Comparison of ENCODE assay signal across 8 cellular contexts in the genomic region with DNA sequence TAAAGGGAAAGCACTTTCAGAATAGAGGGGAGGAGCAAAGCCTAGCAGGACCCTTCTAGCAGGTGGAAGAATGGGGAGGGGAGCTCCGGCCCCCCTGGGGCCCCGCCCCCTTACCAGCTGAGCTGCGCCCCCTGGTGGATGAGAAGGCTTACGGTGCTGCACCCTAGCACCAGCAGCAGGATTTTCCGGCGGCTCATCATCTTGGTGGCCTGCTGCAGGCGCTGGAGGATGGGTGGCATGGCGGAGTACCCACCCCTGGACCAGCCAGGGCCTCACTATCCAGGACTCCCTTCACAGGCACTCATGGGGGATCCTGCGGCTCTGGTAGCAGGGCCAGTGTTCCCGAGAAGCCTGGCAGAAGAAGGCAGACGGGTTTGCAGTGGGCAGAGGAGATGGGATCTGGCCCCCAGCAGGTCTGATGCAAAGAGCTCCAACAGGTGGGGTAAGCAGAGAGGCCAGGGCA.
DNase-seq lines count a peak whose midpoint lies in the region; ATAC-seq lines count a peak whose summit lies in the region.

No MANE protein-coding gene starts in this region.

- peak; percentile 74 for ATAC-seq in HG03432 (IDR thresholded peaks at IDR 0.05; ENCODE audit: unreplicated experiment)
- ATAC-seq in memory B cell (ENCODE audit: low read depth), result peak; percentile 99
- ATAC-seq in GM21619 (IDR thresholded peaks at IDR 0.05; ENCODE audit: unreplicated experiment), result no peak

- H3K9me3 Mint-ChIP-seq in memory B cell, result no peaks in the 10 kb centered on the region

- DNase-seq in GF-D8 (lab: John Stamatoyannopoulos, UW) (peak; percentile 24), NOMO-1 treated with DMSO at 0.1 percent for 48 hours (lab: John Stamatoyannopoulos, UW; ENCODE audit: unreplicated experiment) (peak; percentile 68), memory B cell (ENCODE audit: low spot score in 2 of 2) (peak; percentile 86 to 87)
- DNase-seq in activated CD8-positive, alpha-beta memory T cell treated with anti-CD3 and anti-CD28 coated beads for 1 hour (ENCODE audit: extremely low read depth in 1 of 2, low read depth in 1 of 2), result peak; percentile 62 to 78
- peak; percentile 88 for DNase-seq in effector CD4-positive, alpha-beta T cell
- peak; percentile 78 for DNase-seq in stimulated activated CD8-positive, alpha-beta memory T cell treated with anti-CD3 and anti-CD28 coated beads, Interleukin-15, amount 100 ng/mL, for 1 hour (ENCODE audit: low read depth)

- no peaks in the 10 kb centered on the region for H3K36me3 Mint-ChIP-seq in memory B cell

- no peak overlapping the region for H3K27ac Mint-ChIP-seq in memory B cell

- H3K4me1 Mint-ChIP-seq in memory B cell, result peaks cover 11% of the 10 kb centered on the region

- peaks cover 3% of the 10 kb centered on the region for H3K27me3 Mint-ChIP-seq in memory B cell

- H3K4me3 Mint-ChIP-seq in memory B cell, result no peak overlapping the region

Comparison
In these comparisons a context has a peak if more than half of its experiments do, and no peak if none do; other contexts are left out.
1. DNase-seq: peak in every context shown above with its lines; median percentile 88 in effector CD4-positive, alpha-beta T cell; 86 in memory B cell; 78 in stimulated activated CD8-positive, alpha-beta memory T cell treated with anti-CD3 and anti-CD28 coated beads, Interleukin-15, amount 100 ng/mL, for 1 hour; 70 in activated CD8-positive, alpha-beta memory T cell treated with anti-CD3 and anti-CD28 coated beads for 1 hour; 68 in NOMO-1 treated with DMSO at 0.1 percent for 48 hours; 24 in GF-D8.